20 cellular contexts compared by ENCODE assay signal in genomic region chr2:165408191-165408590, GRCh38.
A peak's percentile ranks its signal among the peaks of the same experiment; 100 is the strongest.
DNase-seq lines count a peak whose midpoint lies in the region; TF ChIP-seq lines count a peak whose summit lies in the region.
"Had no signal": no experiment of that assay in that cellular context is flagged by ENCODE, and none has a peak within 500 bp of the region (broad histone marks: within the 10 kb centered on the region; RNA-seq: fewer than 3 reads in every experiment).

No MANE protein-coding gene starts in this region.

- intact Hi-C loops in Caco-2 (cut with micrococcal nuclease; ENCODE audit: unreplicated experiment) = no loop called here

- H4K20me1 ChIP-seq in osteoblast (ENCODE audit: insufficient read depth, low read length) = no peaks in the 10 kb centered on the region

- peak overlapping the region; percentile 63 for H2AFZ ChIP-seq in osteoblast (ENCODE audit: low read length)

- no peaks in the 10 kb centered on the region for H3K27me3 Mint-ChIP-seq in chondrocyte (ENCODE audit: low read depth)
- H3K27me3 Mint-ChIP-seq in Caco-2 (ENCODE audit: insufficient read depth, unreplicated experiment) = no peaks in the 10 kb centered on the region

- no peaks in the 10 kb centered on the region for H3K27me3 ChIP-seq in osteoblast (ENCODE audit: insufficient read depth, low read length)
- no peaks in the 10 kb centered on the region for H3K27me3 ChIP-seq in Caco-2 (replicated peaks; ENCODE audit: control insufficient read depth, insufficient read depth, low read length)
- H3K27me3 ChIP-seq: pancreas, Peyer's patch, tibial nerve had no signal

- H3K9me3 Mint-ChIP-seq in chondrocyte (ENCODE audit: low read depth) (no peaks in the 10 kb centered on the region), Caco-2 (ENCODE audit: unreplicated experiment) (no peaks in the 10 kb centered on the region)
- H3K9me3 Mint-ChIP-seq: activated naive CD8-positive, alpha-beta T cell treated with anti-CD3 and anti-CD28 coated beads, Interleukin-2, amount 10 ng/mL, durations not matched to agents 7 days and 5 days; activated T-cell treated with anti-CD3 and anti-CD28 coated beads, Interleukin-2, amount 50 U/mL, for 4 hours had no signal

- H3K36me3 Mint-ChIP-seq in chondrocyte (ENCODE audit: low read depth) (no peaks in the 10 kb centered on the region), Caco-2 (ENCODE audit: insufficient read depth, unreplicated experiment) (no peaks in the 10 kb centered on the region)
- H3K36me3 Mint-ChIP-seq: activated naive CD8-positive, alpha-beta T cell treated with anti-CD3 and anti-CD28 coated beads, Interleukin-2, amount 10 ng/mL, durations not matched to agents 7 days and 5 days had no signal

- H3K9me3 ChIP-seq in osteoblast (ENCODE audit: low read depth, low read length) (no peaks in the 10 kb centered on the region), Caco-2 (no peaks in the 10 kb centered on the region)
- H3K9me3 ChIP-seq: pancreas, Peyer's patch, tibial nerve had no signal

- H3K27ac ChIP-seq in osteoblast (ENCODE audit: low read depth, low read length) = no peak overlapping the region
- H3K27ac ChIP-seq: pancreas, Peyer's patch had no signal

- no peaks in the 10 kb centered on the region for H3K4me1 ChIP-seq in osteoblast (ENCODE audit: insufficient read depth, low read length)
- no peaks in the 10 kb centered on the region for H3K4me1 ChIP-seq in Caco-2
- H3K4me1 ChIP-seq: pancreas, Peyer's patch had no signal

- BruUV-seq in Caco-2 (replicated peaks; lab: Mats Ljungman, UMichigan) = no TSS peak

- H3K4me3 Mint-ChIP-seq in chondrocyte (ENCODE audit: unreplicated experiment) = no peak overlapping the region
- no peak overlapping the region for H3K4me3 Mint-ChIP-seq in Caco-2 (ENCODE audit: unreplicated experiment)
- H3K4me3 Mint-ChIP-seq: activated naive CD8-positive, alpha-beta T cell treated with anti-CD3 and anti-CD28 coated beads, Interleukin-2, amount 10 ng/mL, durations not matched to agents 7 days and 5 days; activated T-cell treated with anti-CD3 and anti-CD28 coated beads, Interleukin-2, amount 50 U/mL, for 4 hours had no signal

- H3K36me3 ChIP-seq in osteoblast (ENCODE audit: insufficient read depth, low read length) (no peaks in the 10 kb centered on the region), Caco-2 (ENCODE audit: control insufficient read depth, insufficient read depth, low read length) (no peaks in the 10 kb centered on the region)
- H3K36me3 ChIP-seq: pancreas, Peyer's patch, tibial nerve had no signal

- peaks cover 45% of the 10 kb centered on the region for H3K4me1 Mint-ChIP-seq in chondrocyte (ENCODE audit: low read depth)
- H3K4me1 Mint-ChIP-seq in Caco-2 (ENCODE audit: low read depth, unreplicated experiment) = peaks cover 7% of the 10 kb centered on the region
- H3K4me1 Mint-ChIP-seq: activated naive CD8-positive, alpha-beta T cell treated with anti-CD3 and anti-CD28 coated beads, Interleukin-2, amount 10 ng/mL, durations not matched to agents 7 days and 5 days had no signal

- POLR2A ChIA-PET in Caco-2 (lab: Charles Lee) = no interaction called here

- no peak overlapping the region for H3K4me3 ChIP-seq in HFF-Myc (replicated peaks; ENCODE audit: low read depth, low read length)
- H3K4me3 ChIP-seq in osteoblast (ENCODE audit: insufficient read depth, low read length) = no peak overlapping the region
- H3K4me3 ChIP-seq in Caco-2 (ENCODE audit: low read depth, low read length) = no peak overlapping the region
- H3K4me3 ChIP-seq: pancreas, Peyer's patch, tibial nerve had no signal

- DNase-seq in NCI-H1694 treated with DMSO at 0.1 percent for 48 hours (lab: John Stamatoyannopoulos, UW) (peak; percentile 7), NCI-H1694 (lab: John Stamatoyannopoulos, UW) (no peak), HFF-Myc (ENCODE audit: extremely low read depth, low read depth) (peak; percentile 87), chondrocyte (ENCODE audit: low spot score) (no peak), osteoblast (ENCODE audit: insufficient read length, low spot score, missing footprints) (no peak), 8988T (no peak), Caco-2 (no peak), kidney tubule cell (ENCODE audit: low spot score) (no peak)
- DNase-seq: activated naive CD8-positive, alpha-beta T cell treated with anti-CD3 and anti-CD28 coated beads, Interleukin-2, amount 10 ng/mL, durations not matched to agents 7 days and 5 days; activated T-cell treated with anti-CD3 and anti-CD28 coated beads, Interleukin-2, amount 50 U/mL, for 4 hours; effector CD8-positive, alpha-beta T cell; GOT3; KG1; kidney glomerular epithelial cell; NCI-H1436; NCI-H69; pancreas; Peyer's patch; stimulated activated naive CD4-positive, alpha-beta T cell had no signal

- H3K27ac Mint-ChIP-seq in chondrocyte (ENCODE audit: unreplicated experiment) (peak overlapping the region; percentile 36), Caco-2 (ENCODE audit: unreplicated experiment) (no peak overlapping the region)
- H3K27ac Mint-ChIP-seq: activated naive CD8-positive, alpha-beta T cell treated with anti-CD3 and anti-CD28 coated beads, Interleukin-2, amount 10 ng/mL, durations not matched to agents 7 days and 5 days had no signal

- H3K79me2 ChIP-seq in osteoblast (ENCODE audit: insufficient read depth, low read length) = no peaks in the 10 kb centered on the region

- H3K4me2 ChIP-seq in osteoblast (ENCODE audit: insufficient read depth, low read length) = no peak overlapping the region

- CTCF ChIA-PET in Caco-2 (lab: Charles Lee) = no interaction called here

- no peak for TF ChIP-seq CTCF in HFF-Myc (IDR thresholded peaks at IDR 0.05; ENCODE audit: low read depth, low read length, missing control alignments)
- TF ChIP-seq CTCF in chondrocyte (IDR thresholded peaks at IDR 0.05) = no peak
- no peak for TF ChIP-seq CTCF in osteoblast (IDR thresholded peaks at IDR 0.05; ENCODE audit: extremely low read depth, low read depth, low read length)
- no peak for TF ChIP-seq CTCF in Caco-2 (IDR thresholded peaks at IDR 0.05; ENCODE audit: insufficient read depth in 1 of 2, low read depth in 1 of 2, low read length in 1 of 2, severe bottlenecking in 1 of 2, unreplicated experiment in 1 of 2)

Comparison
In these comparisons a context has a peak if more than half of its experiments do, and no peak if none do; other contexts are left out.
1. DNase-seq: peak in NCI-H1694 treated with DMSO at 0.1 percent for 48 hours (single experiment) and HFF-Myc (single experiment); none in NCI-H1694 (single experiment), chondrocyte (single experiment), osteoblast (single experiment), 8988T (single experiment), Caco-2 (0 of 2) and kidney tubule cell (single experiment).